In the genomic region with DNA sequence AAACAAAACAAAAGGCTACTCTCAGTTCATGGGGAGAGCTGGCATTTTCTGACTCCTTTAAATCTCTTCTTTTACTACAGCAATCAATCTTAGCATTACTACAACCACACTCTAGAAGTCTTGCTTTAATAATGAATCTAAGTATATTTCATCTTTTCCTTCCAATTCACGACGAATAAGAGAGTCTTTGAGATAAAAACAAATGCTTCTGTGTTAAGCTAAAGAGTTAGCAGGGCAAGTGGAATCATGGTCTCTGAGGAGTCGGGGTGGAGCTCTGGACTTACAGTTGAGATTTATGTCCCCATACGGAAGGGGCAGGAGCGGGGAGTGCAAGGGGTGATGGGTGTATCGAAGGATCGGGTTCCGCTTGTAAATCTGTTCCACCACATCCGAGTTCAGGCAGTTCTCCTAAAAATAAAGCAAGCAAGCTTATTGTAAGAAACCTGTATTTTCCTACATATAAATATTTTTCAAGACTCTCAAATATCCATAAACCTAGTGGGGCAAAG, we compare ENCODE assay signal across 25 cellular contexts. TPM values are rescaled to one million over a fixed set of nuclear protein-coding genes. Genes with fewer than 3 reads are reported as not detected.
"Had no signal": no experiment of that assay in that cellular context is flagged by ENCODE, and none has a peak within 500 bp of the region (broad histone marks: within the 10 kb centered on the region; RNA-seq: fewer than 3 reads in every experiment).

No MANE protein-coding gene starts in this region.

- H3K27me3 Mint-ChIP-seq: activated CD4-positive, alpha-beta T cell treated with anti-CD3 and anti-CD28 coated beads, Interleukin-2, amount 10 ng/mL, durations not matched to agents 7 days and 5 days; activated CD8-positive, alpha-beta memory T cell treated with anti-CD3 and anti-CD28 coated beads, Interleukin-2, amount 10 ng/mL, durations not matched to agents 7 days and 5 days; naive B cell; T-cell had no signal

- H3K27ac Mint-ChIP-seq: activated CD4-positive, alpha-beta T cell treated with anti-CD3 and anti-CD28 coated beads, Interleukin-2, amount 10 ng/mL, durations not matched to agents 7 days and 5 days; activated CD8-positive, alpha-beta memory T cell treated with anti-CD3 and anti-CD28 coated beads, Interleukin-2, amount 10 ng/mL, durations not matched to agents 7 days and 5 days; activated CD8-positive, alpha-beta T cell treated with anti-CD3 and anti-CD28 coated beads for 36 hours; effector memory CD8-positive, alpha-beta T cell; naive B cell; T-cell; T-helper 2 cell treated with Interferon-gamma antibody and Interleukin-4, amounts not matched to agents 5 μg/mL and 100 μg/mL, for 36 hours had no signal

- H3K4me1 Mint-ChIP-seq: naive B cell had no signal

- H3K9me3 Mint-ChIP-seq: activated CD4-positive, alpha-beta T cell treated with anti-CD3 and anti-CD28 coated beads, Interleukin-2, amount 10 ng/mL, durations not matched to agents 7 days and 5 days; activated CD8-positive, alpha-beta T cell treated with anti-CD3 and anti-CD28 coated beads for 36 hours; effector memory CD8-positive, alpha-beta T cell; naive B cell; T-cell; T-helper 2 cell treated with Interferon-gamma antibody and Interleukin-4, amounts not matched to agents 5 μg/mL and 100 μg/mL, for 36 hours had no signal

- H3K4me3 Mint-ChIP-seq: activated CD4-positive, alpha-beta T cell treated with anti-CD3 and anti-CD28 coated beads, Interleukin-2, amount 10 ng/mL, durations not matched to agents 7 days and 5 days; activated CD8-positive, alpha-beta memory T cell treated with anti-CD3 and anti-CD28 coated beads, Interleukin-2, amount 10 ng/mL, durations not matched to agents 7 days and 5 days; activated CD8-positive, alpha-beta T cell treated with anti-CD3 and anti-CD28 coated beads for 36 hours; effector memory CD8-positive, alpha-beta T cell; naive B cell; T-cell; T-helper 2 cell treated with Interferon-gamma antibody and Interleukin-4, amounts not matched to agents 5 μg/mL and 100 μg/mL, for 36 hours had no signal

- H3K4me3 ChIP-seq: heart right ventricle, lower lobe of right lung, prostate gland, spleen, thyroid gland, upper lobe of right lung had no signal

- H3K27ac ChIP-seq: heart right ventricle, lower lobe of right lung, prostate gland, spleen, thyroid gland, upper lobe of right lung, VCaP had no signal

- H3K36me3 Mint-ChIP-seq: activated CD8-positive, alpha-beta memory T cell treated with anti-CD3 and anti-CD28 coated beads, Interleukin-2, amount 10 ng/mL, durations not matched to agents 7 days and 5 days; naive B cell; T-cell had no signal

- DNase-seq: activated CD4-positive, alpha-beta T cell treated with anti-CD3 and anti-CD28 coated beads, Interleukin-2, amount 10 ng/mL, durations not matched to agents 7 days and 5 days; activated CD4-positive, CD25-positive, alpha-beta regulatory T cell treated with anti-CD3 and anti-CD28 coated beads, Interleukin-2, amount 50 U/mL, for 72 hours; activated CD8-positive, alpha-beta memory T cell treated with anti-CD3 and anti-CD28 coated beads, Interleukin-2, amount 10 ng/mL, durations not matched to agents 7 days and 5 days; activated CD8-positive, alpha-beta T cell treated with anti-CD3 and anti-CD28 coated beads for 36 hours; activated effector memory CD4-positive, alpha-beta T cell treated with anti-CD3 and anti-CD28 coated beads, Interleukin-2, amount 50 U/mL, for 16 hours; activated naive CD4-positive, alpha-beta T cell treated with anti-CD3 and anti-CD28 coated beads, Interleukin-2, amount 50 U/mL, for 16 hours; activated T-cell treated with anti-CD3 and anti-CD28 coated beads for 4 hours; aorta; central memory CD4-positive, alpha-beta T cell; effector memory CD8-positive, alpha-beta T cell; heart right ventricle; left colon; lower lobe of right lung; mesendoderm; naive B cell; spleen; stimulated activated CD4-positive, alpha-beta T cell treated with anti-CD3 and anti-CD28 coated beads, Interleukin-4, amount 100 ng/mL, for 1 hour; stimulated activated naive CD4-positive, alpha-beta T cell; T-cell; thyroid gland; upper lobe of right lung had no signal

- H3K27me3 ChIP-seq: heart right ventricle, spleen, thyroid gland, upper lobe of right lung had no signal

RNA-seq across cellular contexts. Expression of gene RETREG1, which starts 59.0 kb away (rescaled TPM):
- total RNA-seq: dermis microvascular lymphatic vessel endothelial cell had no signal
